ENCODE assay signal across 16 cellular contexts in genomic region chr6:136897071-136897470, GRCh38. TPM values are rescaled to one million over a fixed set of nuclear protein-coding genes. Genes with fewer than 3 reads are reported as not detected.
DNase-seq lines count a peak whose midpoint lies in the region; ATAC-seq and TF ChIP-seq lines count a peak whose summit lies in the region.
"Had no signal": no experiment of that assay in that cellular context is flagged by ENCODE, and none has a peak within 500 bp of the region (broad histone marks: within the 10 kb centered on the region; RNA-seq: fewer than 3 reads in every experiment).

No MANE protein-coding gene starts in this region.

- H4K20me1 ChIP-seq in PC-3 (ENCODE audit: low read length): no peaks in the 10 kb centered on the region

- BruUV-seq in PC-3 (replicated peaks; lab: Mats Ljungman, UMichigan): no TSS peak

- H3K4me2 ChIP-seq in PC-3 (ENCODE audit: low read length): no peak overlapping the region

- intact Hi-C loops in PC-3 (cut with micrococcal nuclease): no loop called here

- CTCF ChIA-PET in PC-3 (lab: Charles Lee): no interaction called here

- H3K9ac ChIP-seq in PC-3 (ENCODE audit: low read length): no peak overlapping the region
- H3K9ac ChIP-seq: GM23248 had no signal

- H3K36me3 ChIP-seq in PC-3 (ENCODE audit: low read depth, low read length): peaks cover 3% of the 10 kb centered on the region; the same call in 1 of the 2 replicates

- DNase-seq in DMS153 (lab: John Stamatoyannopoulos, UW) (peak; percentile 64), NCI-H146 treated with DMSO at 0.1 percent for 48 hours (lab: John Stamatoyannopoulos, UW; ENCODE audit: unreplicated experiment) (peak; percentile 84), NCI-H748 (lab: John Stamatoyannopoulos, UW; ENCODE audit: unreplicated experiment) (peak; percentile 79), PC-3 (no peak), AML-193 (lab: John Stamatoyannopoulos, UW) (no peak)
- DNase-seq in stimulated activated CD4-positive, alpha-beta T cell treated with anti-CD3 and anti-CD28 coated beads, Interleukin-15, amount 100 ng/mL, for 24 hours: no peak
- DNase-seq: ACHN; CD4-positive, alpha-beta memory T cell; DMS53; GF-D8; GM23248; H7 had no signal

- H3K4me3 ChIP-seq in PC-3 (ENCODE audit: low read length): no peak overlapping the region
- H3K4me3 ChIP-seq: GM23248 had no signal

- H3K27ac ChIP-seq in PC-3 (ENCODE audit: low read length): no peak overlapping the region
- H3K27ac ChIP-seq: C4-2B, GM23248 had no signal

- no peaks in the 10 kb centered on the region for H3K4me1 ChIP-seq in PC-3 (ENCODE audit: insufficient read depth, low read length)

- POLR2A ChIA-PET in PC-3 (lab: Charles Lee; ENCODE audit: unreplicated experiment): interaction anchor here (0.6 kb wide), 1 partner anchor 330 kb away, joined by 3 read pairs; no protein-coding TSS in a partner anchor

- H3F3A ChIP-seq in PC-3 (ENCODE audit: low read length, unreplicated experiment): no peaks in the 10 kb centered on the region

- H3K9me3 ChIP-seq in PC-3 (ENCODE audit: low read length): no peaks in the 10 kb centered on the region

- no peak overlapping the region for H2AFZ ChIP-seq in PC-3 (ENCODE audit: low read length)
- H2AFZ ChIP-seq: GM23248 had no signal

- H3K27me3 ChIP-seq in PC-3 (ENCODE audit: low read length): no peaks in the 10 kb centered on the region

- no peaks in the 10 kb centered on the region for H3K9me2 ChIP-seq in PC-3 (replicated peaks; ENCODE audit: low read length)

- no peak for TF ChIP-seq CTCF in PC-3 (conservative IDR thresholded peaks at IDR 0.05; ENCODE audit: low read depth, low read length)

- H3K79me2 ChIP-seq in PC-3 (ENCODE audit: low read length): no peaks in the 10 kb centered on the region

- ATAC-seq in PC-3 (peak; percentile 24; the same call in 1 of the 2 replicates), GM18498 (IDR thresholded peaks at IDR 0.05; ENCODE audit: unreplicated experiment) (no peak)

RNA-seq across cellular contexts. Expression of gene SLC35D3, which starts 25.0 kb away (rescaled TPM):
- not detected in 2 replicates for total RNA-seq in PC-3 (2014; rRNA removed)
- total RNA-seq: A172; B cell; CD4-positive, alpha-beta memory T cell; GM23248 had no signal

Comparison
In these comparisons a context has a peak if more than half of its experiments do, and no peak if none do; other contexts are left out.
1. DNase-seq: peak in DMS153 (single experiment), NCI-H146 treated with DMSO at 0.1 percent for 48 hours (single experiment) and NCI-H748 (single experiment); none in PC-3 (single experiment), AML-193 (0 of 2) and stimulated activated CD4-positive, alpha-beta T cell treated with anti-CD3 and anti-CD28 coated beads, Interleukin-15, amount 100 ng/mL, for 24 hours (single experiment).